1 cellular context compared by ENCODE assay signal in genomic region chr5:10467281-10468198, GRCh38.
TF ChIP-seq lines count a peak whose summit lies in the region.

No MANE protein-coding gene starts in this region.

TF ChIP-seq in GM12878, 131 proteins besides CTCF, POLR2A, EP300 and RAD21 (continued from another document):
- TF ChIP-seq ZBTB40 (IDR thresholded peaks at IDR 0.05; ENCODE audit: borderline replicate concordance) (no peak), TCF3 (IDR thresholded peaks at IDR 0.05; ENCODE audit: borderline replicate concordance, insufficient read depth, low read depth, low read length) (no peak), MXI1 (IDR thresholded peaks at IDR 0.05; ENCODE audit: low read depth, low read length) (no peak), STAT1 (conservative IDR thresholded peaks at IDR 0.05) (no peak), ZNF217 (IDR thresholded peaks at IDR 0.05) (no peak), USF1 (IDR thresholded peaks at IDR 0.05; ENCODE audit: borderline replicate concordance, extremely low read length, insufficient read depth, low read depth, low read length) (no peak), IKZF1 (conservative IDR thresholded peaks at IDR 0.05) (no peak), REST (IDR thresholded peaks at IDR 0.05; ENCODE audit: low read depth, low read length) (no peak), FOS (IDR thresholded peaks at IDR 0.05; ENCODE audit: borderline replicate concordance, extremely low read depth, insufficient read length) (no peak), STAT3 (IDR thresholded peaks at IDR 0.05; ENCODE audit: low read depth, low read length) (no peak), CHD2 (IDR thresholded peaks at IDR 0.05; ENCODE audit: borderline replicate concordance, low read depth, low read length) (no peak), USF2 (IDR thresholded peaks at IDR 0.05; ENCODE audit: borderline replicate concordance, low read depth, low read length) (no peak), SUZ12 (IDR thresholded peaks at IDR 0.05; ENCODE audit: unreplicated experiment) (no peak), PKNOX1 (IDR thresholded peaks at IDR 0.05) (no peak), GABPA (IDR thresholded peaks at IDR 0.05; ENCODE audit: low read depth) (no peak), MEF2A (IDR thresholded peaks at IDR 0.05; ENCODE audit: insufficient read depth, low read depth, low read length) (no peak)
